ENCODE assay signal across 8 cellular contexts in genomic region chr16:55842369-55843104, GRCh38. TPM values are rescaled to one million over a fixed set of nuclear protein-coding genes. Genes with fewer than 3 reads are reported as not detected.
DNase-seq lines count a peak whose midpoint lies in the region; ATAC-seq and TF ChIP-seq lines count a peak whose summit lies in the region.

No MANE protein-coding gene starts in this region.

- no peaks in the 10 kb centered on the region for H3K36me3 Mint-ChIP-seq in Calu3 (ENCODE audit: insufficient read depth, unreplicated experiment)

- no peaks in the 10 kb centered on the region for H3K36me3 ChIP-seq in hepatocyte (replicated peaks; ENCODE audit: insufficient read depth, low read depth)
- no peaks in the 10 kb centered on the region for H3K36me3 ChIP-seq in spleen

- peaks cover 62% of the 10 kb centered on the region for H3K27me3 Mint-ChIP-seq in Calu3 (ENCODE audit: unreplicated experiment)

- H3K4me1 Mint-ChIP-seq in Calu3 (ENCODE audit: low read depth, unreplicated experiment) = no peaks in the 10 kb centered on the region

- H3K27me3 ChIP-seq in hepatocyte = peaks cover 12% of the 10 kb centered on the region
- peaks cover 0 to 31% (median 0%) of the 10 kb centered on the region in 7 donors for H3K27me3 ChIP-seq in spleen (replicated peaks in 1 of 7)

- TF ChIP-seq CTCF in Calu3 (IDR thresholded peaks at IDR 0.05; ENCODE audit: unreplicated experiment) = peak; percentile 56
- peak; percentile 85 for TF ChIP-seq CTCF in hepatocyte (IDR thresholded peaks at IDR 0.05; ENCODE audit: poor library complexity)
- TF ChIP-seq CTCF in spleen (IDR thresholded peaks at IDR 0.05 in 8 of 11, conservative IDR thresholded peaks at IDR 0.05 in 3 of 11) = peak; percentile 58 to 86 (median 79)

- no peaks in the 10 kb centered on the region for H4K20me1 ChIP-seq in hepatocyte (ENCODE audit: insufficient read depth, poor library complexity, severe bottlenecking)

- TF ChIP-seq POLR2A in spleen (IDR thresholded peaks at IDR 0.05) = no peak

- H3K27ac ChIP-seq in hepatocyte (no peak overlapping the region), spleen (no peak overlapping the region)

- DNase-seq in Calu3 = peak; percentile 47
- DNase-seq in NCI-H2227 (lab: John Stamatoyannopoulos, UW; ENCODE audit: unreplicated experiment) = peak; percentile 51
- peak; percentile 26 for DNase-seq in amniotic stem cell (lab: John Stamatoyannopoulos, UW)
- DNase-seq in hepatocyte (ENCODE audit: low spot score) = peak; percentile 73
- no peak for DNase-seq in spleen
- no peak for DNase-seq in GDM1 (lab: John Stamatoyannopoulos, UW)

- H3K4me1 ChIP-seq in hepatocyte (ENCODE audit: insufficient read depth) (no peaks in the 10 kb centered on the region), spleen (peaks cover 0 to 7% (median 0%) of the 10 kb centered on the region in 6 donors)

- H3K4me3 ChIP-seq in hepatocyte = no peak overlapping the region
- no peak overlapping the region for H3K4me3 ChIP-seq in spleen

- intact Hi-C loops in Calu3 (cut with micrococcal nuclease; ENCODE audit: unreplicated experiment) (loop anchor here (1.0 to 2.0 kb wide), 2 partner anchors 130 to 378 kb away; no protein-coding TSS in a partner anchor), spleen (cut with DNase I; ENCODE audit: low total_unique reads) (loop anchor here (2.0 to 5.0 kb wide), 2 partner anchors 130 to 375 kb away; no protein-coding TSS in a partner anchor)

- no peaks in the 10 kb centered on the region for H3K9me3 Mint-ChIP-seq in Calu3 (ENCODE audit: low read depth, unreplicated experiment)

- WGBS in hepatocyte (ENCODE audit: low lambda C conversion rate, missing lambda C conversion rate) = 49% methylated on average over 11 of the region's 11 CpGs
- WGBS in spleen, 5 donors = 39 to 47% (median 44%) methylated on average over 11 of the region's 11 CpGs

- H3K79me2 ChIP-seq in hepatocyte = no peaks in the 10 kb centered on the region

- no peak overlapping the region for H3K4me3 Mint-ChIP-seq in Calu3 (ENCODE audit: low read depth, unreplicated experiment)

- H3K9me3 ChIP-seq in hepatocyte (ENCODE audit: low read depth) = no peaks in the 10 kb centered on the region
- no peaks in the 10 kb centered on the region for H3K9me3 ChIP-seq in spleen

- no peak overlapping the region for H3K4me2 ChIP-seq in hepatocyte

- CTCF ChIA-PET in Calu3 (lab: Charles Lee) = interaction anchor here (0.7 to 1.3 kb wide), 3 partner anchors 128 to 378 kb away, joined by 3 to 6 read pairs (median 3); no protein-coding TSS in a partner anchor

- no peak overlapping the region for H3K27ac Mint-ChIP-seq in Calu3 (ENCODE audit: unreplicated experiment)

- no peak overlapping the region for H2AFZ ChIP-seq in hepatocyte

- H3K9me2 ChIP-seq in hepatocyte (replicated peaks; ENCODE audit: insufficient read depth) = no peaks in the 10 kb centered on the region

- no TSS peak for BruUV-seq in Calu3 (replicated peaks; lab: Mats Ljungman, UMichigan)

- ATAC-seq in GM19397 (IDR thresholded peaks at IDR 0.05; ENCODE audit: unreplicated experiment) (peak; percentile 57), GM18502 (IDR thresholded peaks at IDR 0.05; ENCODE audit: poor library complexity, unreplicated experiment) (no peak)

RNA-seq across cellular contexts. Expression of gene CES1, which starts 9.6 kb away (rescaled TPM):
- 0.78 and 0.86 TPM in 2 replicates for total RNA-seq in Calu3 (2022)
- 0.20 and 1.7 TPM in 2 replicates for total RNA-seq in hepatocyte
- polyA plus RNA-seq in hepatocyte = 1.9 and 2.7 TPM in 2 replicates
- total RNA-seq in spleen = 10 to 100 TPM; 11.7 to 95.9 (median 25.7) TPM
- 100 to 1,000 TPM in 1 of 3 donors, 10 to 100 TPM in 1, 1 to 10 TPM in 1; 9.1 to 142 (median 41.7) TPM for polyA plus RNA-seq in spleen

RNA-seq across cellular contexts. Expression of gene CES5A, which starts 32.6 kb away (rescaled TPM):
- total RNA-seq in Calu3 (2022) (not detected in 2 replicates), hepatocyte (not detected in 2 replicates), spleen (not detected)
- polyA plus RNA-seq in hepatocyte (not detected in 2 replicates), spleen (under 1 TPM in 1 of 3 donors, not detected in 2; 0.03 TPM)

Comparison
In these comparisons a context has a peak if more than half of its experiments do, and no peak if none do; other contexts are left out.
1. DNase-seq: peak in Calu3 (single experiment), NCI-H2227 (single experiment), amniotic stem cell (single experiment) and hepatocyte (single experiment); none in spleen (single experiment) and GDM1 (single experiment).
2. Peak in every context shown above with its lines, with median percentiles within 50 percentile points of each other: CTCF ChIP-seq.